15 cellular contexts compared by ENCODE assay signal in the genomic region with DNA sequence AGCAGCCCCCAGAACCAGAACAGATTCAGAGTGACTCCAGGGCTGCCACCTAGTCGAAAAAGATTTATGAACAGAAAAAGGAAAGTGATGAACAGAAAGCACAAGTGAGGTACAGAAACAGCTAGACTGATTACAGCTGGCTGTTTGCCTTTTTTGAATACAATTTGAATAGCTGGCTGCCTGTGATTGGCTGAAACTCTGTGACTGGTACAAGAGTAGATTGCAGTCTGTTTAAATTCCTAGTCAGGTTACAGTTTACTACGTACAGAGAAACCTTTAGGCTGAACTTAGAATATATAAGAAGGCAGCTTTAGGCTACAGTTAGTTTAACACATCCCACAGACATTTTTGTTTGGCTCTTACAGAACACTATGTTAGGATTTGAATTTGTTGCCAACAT. TPM values are rescaled to one million over a fixed set of nuclear protein-coding genes. Genes with fewer than 3 reads are reported as not detected.
DNase-seq lines count a peak whose midpoint lies in the region; ATAC-seq, FAIRE-seq and TF ChIP-seq lines count a peak whose summit lies in the region.
"Had no signal": no experiment of that assay in that cellular context is flagged by ENCODE, and none has a peak within 500 bp of the region (broad histone marks: within the 10 kb centered on the region; RNA-seq: fewer than 3 reads in every experiment).

No MANE protein-coding gene starts in this region.

- H3K4me3 Mint-ChIP-seq in activated CD4-positive, alpha-beta T cell treated with anti-CD3 and anti-CD28 coated beads for 36 hours = no peak overlapping the region
- H3K4me3 Mint-ChIP-seq in activated T-helper 17 cell treated with anti-CD3 and anti-CD28 coated beads, Interleukin-2, amount 50 U/mL, for 72 hours = no peak overlapping the region
- H3K4me3 Mint-ChIP-seq: naive B cell had no signal

- no peaks in the 10 kb centered on the region for H3K4me1 Mint-ChIP-seq in activated CD4-positive, alpha-beta T cell treated with anti-CD3 and anti-CD28 coated beads for 36 hours
- no peaks in the 10 kb centered on the region for H3K4me1 Mint-ChIP-seq in activated T-helper 17 cell treated with anti-CD3 and anti-CD28 coated beads, Interleukin-2, amount 50 U/mL, for 72 hours

- FAIRE-seq in H54 (lab: Jason Lieb, UNC) = no peak
- FAIRE-seq: A204.1 had no signal

- intact Hi-C loops in activated CD4-positive, alpha-beta T cell treated with anti-CD3 and anti-CD28 coated beads for 36 hours (cut with DNase I, micrococcal nuclease) = no loop called here

- CTCF ChIA-PET in activated CD4-positive, alpha-beta T cell treated with anti-CD3 and anti-CD28 coated beads for 36 hours (lab: Charles Lee) = interaction anchor here (0.9 to 1.8 kb wide), 2 partner anchors 13 to 50 kb away, joined by 3 to 4 read pairs; no protein-coding TSS in a partner anchor

- no peaks in the 10 kb centered on the region for H3K36me3 Mint-ChIP-seq in activated CD4-positive, alpha-beta T cell treated with anti-CD3 and anti-CD28 coated beads for 36 hours (ENCODE audit: low read depth)
- no peaks in the 10 kb centered on the region for H3K36me3 Mint-ChIP-seq in activated T-helper 17 cell treated with anti-CD3 and anti-CD28 coated beads, Interleukin-2, amount 50 U/mL, for 72 hours (ENCODE audit: low read depth)
- H3K36me3 Mint-ChIP-seq: naive B cell had no signal

- ATAC-seq in activated CD4-positive, alpha-beta T cell treated with anti-CD3 and anti-CD28 coated beads for 36 hours = peak; percentile 82
- ATAC-seq in activated T-helper 17 cell treated with anti-CD3 and anti-CD28 coated beads, Interleukin-2, amount 50 U/mL, for 72 hours (replicated peaks) = peak; percentile 21
- ATAC-seq: HCT116 had no signal

- POLR2A ChIA-PET in activated CD4-positive, alpha-beta T cell treated with anti-CD3 and anti-CD28 coated beads for 36 hours (lab: Charles Lee) = no interaction called here

- H3K9me3 Mint-ChIP-seq in activated CD4-positive, alpha-beta T cell treated with anti-CD3 and anti-CD28 coated beads for 36 hours (ENCODE audit: low read depth) = no peaks in the 10 kb centered on the region
- no peaks in the 10 kb centered on the region for H3K9me3 Mint-ChIP-seq in activated T-helper 17 cell treated with anti-CD3 and anti-CD28 coated beads, Interleukin-2, amount 50 U/mL, for 72 hours
- H3K9me3 Mint-ChIP-seq: naive B cell had no signal

- H3K27ac Mint-ChIP-seq in activated CD4-positive, alpha-beta T cell treated with anti-CD3 and anti-CD28 coated beads for 36 hours = no peak overlapping the region
- H3K27ac Mint-ChIP-seq in activated T-helper 17 cell treated with anti-CD3 and anti-CD28 coated beads, Interleukin-2, amount 50 U/mL, for 72 hours = peak overlapping the region; percentile 46
- H3K27ac Mint-ChIP-seq: naive B cell had no signal

- H3K27me3 Mint-ChIP-seq in activated CD4-positive, alpha-beta T cell treated with anti-CD3 and anti-CD28 coated beads for 36 hours = peaks cover 2% of the 10 kb centered on the region
- H3K27me3 Mint-ChIP-seq in activated T-helper 17 cell treated with anti-CD3 and anti-CD28 coated beads, Interleukin-2, amount 50 U/mL, for 72 hours = no peaks in the 10 kb centered on the region

- H3K27ac ChIP-seq in layer of hippocampus (ENCODE audit: low read depth, low read length) = peak overlapping the region; percentile 16
- H3K27ac ChIP-seq in temporal lobe (ENCODE audit: low read depth, low read length) = peak overlapping the region; percentile 46
- H3K27ac ChIP-seq: transverse colon had no signal

- no peaks in the 10 kb centered on the region for H3K27me3 ChIP-seq in layer of hippocampus (ENCODE audit: control insufficient read depth, insufficient read depth, low read length)
- H3K27me3 ChIP-seq: transverse colon had no signal

- TF ChIP-seq POLR2A in H54 (IDR thresholded peaks at IDR 0.05; ENCODE audit: low read depth, low read length) = no peak

- no peak for DNase-seq in activated CD4-positive, alpha-beta T cell treated with anti-CD3 and anti-CD28 coated beads for 36 hours
- no peak for DNase-seq in activated CD4-positive, alpha-beta T cell treated with anti-CD3 and anti-CD28 coated beads, Interleukin-2, amount 50 U/mL, for 4 hours
- no peak for DNase-seq in NCI-H146 treated with DMSO at 0.1 percent for 48 hours (lab: John Stamatoyannopoulos, UW; ENCODE audit: unreplicated experiment)
- DNase-seq in H54 (ENCODE audit: insufficient read length, low spot score) = no peak
- DNase-seq in NCI-H2029 (lab: John Stamatoyannopoulos, UW) = no peak
- DNase-seq: activated CD4-positive, alpha-beta T cell treated with anti-CD3 and anti-CD28 coated beads for 48 hours; activated gamma-delta T cell treated with Interleukin-2 at 50 U/mL for 16 hours; Kasumi-1; naive B cell; transverse colon had no signal

RNA-seq across cellular contexts. Expression of a gene that starts 10.0 kb away (rescaled TPM):
- under 1 TPM; 0.46 to 0.63 TPM for total RNA-seq in activated CD4-positive, alpha-beta T cell treated with anti-CD3 and anti-CD28 coated beads for 36 hours
- under 1 TPM in 1 of 2 donors, not detected in 1; 0.24 TPM for total RNA-seq in activated T-helper 17 cell treated with anti-CD3 and anti-CD28 coated beads, Interleukin-2, amount 50 U/mL, for 72 hours
- 2.7 TPM for total RNA-seq in temporal lobe

RNA-seq across cellular contexts. Expression of a gene that starts 41.3 kb away (rescaled TPM):
- 10 to 100 TPM; 74.9 to 77.8 TPM for total RNA-seq in activated CD4-positive, alpha-beta T cell treated with anti-CD3 and anti-CD28 coated beads for 36 hours
- 10 to 100 TPM; 46.4 to 84.4 TPM for total RNA-seq in activated T-helper 17 cell treated with anti-CD3 and anti-CD28 coated beads, Interleukin-2, amount 50 U/mL, for 72 hours
- total RNA-seq in temporal lobe = 87.8 TPM

RNA-seq across cellular contexts. Expression of a gene that starts 46.2 kb away (rescaled TPM):
- under 1 TPM; 0.64 to 0.65 TPM for total RNA-seq in activated CD4-positive, alpha-beta T cell treated with anti-CD3 and anti-CD28 coated beads for 36 hours
- total RNA-seq in activated T-helper 17 cell treated with anti-CD3 and anti-CD28 coated beads, Interleukin-2, amount 50 U/mL, for 72 hours = 1 to 10 TPM in 1 of 2 donors, under 1 TPM in 1; 0.77 to 1.3 TPM
- total RNA-seq in temporal lobe = 0.74 TPM
